ENCODE assay signal across 10 cellular contexts in the genomic region with DNA sequence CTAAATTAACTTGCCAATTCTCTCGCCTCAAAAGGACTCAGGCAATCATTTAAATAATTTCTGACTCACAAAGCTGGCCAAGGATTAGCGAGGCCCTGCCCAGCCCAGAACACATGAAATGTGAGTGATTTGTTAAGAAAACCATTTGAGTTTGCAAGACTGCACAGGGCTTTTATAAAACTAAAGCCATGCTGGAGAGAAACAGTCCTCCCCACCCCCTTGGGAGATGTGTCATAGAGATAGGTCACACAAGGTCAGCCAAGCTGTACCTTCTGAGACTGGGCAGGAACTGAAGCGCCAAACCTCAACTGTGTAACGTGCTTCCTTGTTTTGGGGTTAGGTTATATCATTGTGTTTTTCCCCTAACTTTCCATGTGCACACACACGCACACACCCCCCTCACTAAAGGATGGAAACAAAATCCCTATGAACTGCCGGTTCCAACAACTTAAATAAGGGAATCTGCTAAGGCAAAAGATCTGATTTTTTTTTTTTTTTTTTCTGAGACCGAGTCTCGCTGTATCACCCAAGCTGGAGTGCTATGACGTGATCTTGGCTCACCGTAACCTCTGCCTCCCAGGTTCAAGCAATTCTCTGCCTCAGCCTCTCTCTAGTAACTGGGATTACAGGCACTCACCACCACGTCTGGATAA. TPM values are rescaled to one million over a fixed set of nuclear protein-coding genes. Genes with fewer than 3 reads are reported as not detected.
DNase-seq lines count a peak whose midpoint lies in the region; ATAC-seq and TF ChIP-seq lines count a peak whose summit lies in the region.
"Had no signal": no experiment of that assay in that cellular context is flagged by ENCODE, and none has a peak within 500 bp of the region (broad histone marks: within the 10 kb centered on the region; RNA-seq: fewer than 3 reads in every experiment).

No MANE protein-coding gene starts in this region.

- BruUV-seq in PC-9 (replicated peaks; lab: Mats Ljungman, UMichigan): no TSS peak

- TF ChIP-seq CTCF in PC-9 (conservative IDR thresholded peaks at IDR 0.05) (no peak), parathyroid adenoma (IDR thresholded peaks at IDR 0.05) (no peak), BE2C (IDR thresholded peaks at IDR 0.05; ENCODE audit: low read depth, low read length) (no peak)

- H3K27ac ChIP-seq in PC-9 (peak overlapping the region; percentile 91), parathyroid adenoma (peak overlapping the region; percentile 21)

- POLR2A ChIA-PET in PC-9 (lab: Charles Lee; ENCODE audit: unreplicated experiment): interaction anchor here (0.6 to 0.8 kb wide), 3 partner anchors 8 to 100 kb away, joined by 3 to 7 read pairs (median 3); a partner anchor contains a TSS

- H3K27me3 Mint-ChIP-seq in activated naive CD4-positive, alpha-beta T cell treated with anti-CD3 and anti-CD28 coated beads, Interleukin-2, amount 10 ng/mL, durations not matched to agents 7 days and 5 days: peaks cover 27% of the 10 kb centered on the region

- H3K36me3 ChIP-seq in PC-9 (ENCODE audit: low read depth): no peaks in the 10 kb centered on the region
- no peaks in the 10 kb centered on the region for H3K36me3 ChIP-seq in parathyroid adenoma (ENCODE audit: control insufficient read depth, insufficient read depth, low read length)
- no peaks in the 10 kb centered on the region for H3K36me3 ChIP-seq in BE2C

- peaks cover 1% of the 10 kb centered on the region for H3K4me1 Mint-ChIP-seq in activated naive CD4-positive, alpha-beta T cell treated with anti-CD3 and anti-CD28 coated beads, Interleukin-2, amount 10 ng/mL, durations not matched to agents 7 days and 5 days
- H3K4me1 Mint-ChIP-seq: central memory CD8-positive, alpha-beta T cell had no signal

- peak; percentile 98 for ATAC-seq in GM18873 (IDR thresholded peaks at IDR 0.05; ENCODE audit: low FRiP score, unreplicated experiment)
- peak; percentile 93 for ATAC-seq in HG03025 (IDR thresholded peaks at IDR 0.05; ENCODE audit: low FRiP score, unreplicated experiment)

- H3K36me3 Mint-ChIP-seq in activated naive CD4-positive, alpha-beta T cell treated with anti-CD3 and anti-CD28 coated beads, Interleukin-2, amount 10 ng/mL, durations not matched to agents 7 days and 5 days: no peaks in the 10 kb centered on the region

- H3K27me3 ChIP-seq in PC-9 (ENCODE audit: insufficient read depth, low read depth): no peaks in the 10 kb centered on the region
- no peaks in the 10 kb centered on the region for H3K27me3 ChIP-seq in parathyroid adenoma (ENCODE audit: control insufficient read depth, insufficient read depth, low read length)
- no peaks in the 10 kb centered on the region for H3K27me3 ChIP-seq in BE2C

- no peak overlapping the region for H3K4me3 Mint-ChIP-seq in activated naive CD4-positive, alpha-beta T cell treated with anti-CD3 and anti-CD28 coated beads, Interleukin-2, amount 10 ng/mL, durations not matched to agents 7 days and 5 days
- H3K4me3 Mint-ChIP-seq: central memory CD8-positive, alpha-beta T cell had no signal

- DNase-seq in A172 (ENCODE audit: low spot score): peak; percentile 87
- peak; percentile 78 to 97 for DNase-seq in PC-9
- peak; percentile 82 for DNase-seq in fibroblast of gingiva (ENCODE audit: low read depth)
- no peak for DNase-seq in activated naive CD4-positive, alpha-beta T cell treated with anti-CD3 and anti-CD28 coated beads, Interleukin-2, amount 10 ng/mL, durations not matched to agents 7 days and 5 days
- no peak for DNase-seq in BE2C

- peaks cover 38% of the 10 kb centered on the region for H3F3A ChIP-seq in PC-9 (ENCODE audit: insufficient read depth, low read depth)

- H3K9me3 ChIP-seq in PC-9 (ENCODE audit: insufficient read depth, low read depth): no peaks in the 10 kb centered on the region
- H3K9me3 ChIP-seq in parathyroid adenoma (ENCODE audit: control insufficient read depth, low read length): no peaks in the 10 kb centered on the region
- H3K9me3 ChIP-seq in BE2C: no peaks in the 10 kb centered on the region

- no peaks in the 10 kb centered on the region for H3K9me2 ChIP-seq in PC-9 (ENCODE audit: insufficient read depth)

- H3K4me1 ChIP-seq in PC-9 (replicated peaks; ENCODE audit: insufficient read depth) (peaks cover 60% of the 10 kb centered on the region), parathyroid adenoma (peaks cover 8% of the 10 kb centered on the region), BE2C (no peaks in the 10 kb centered on the region)

- no peak overlapping the region for H2AFZ ChIP-seq in PC-9
- H2AFZ ChIP-seq in parathyroid adenoma: peak overlapping the region; percentile 61

- H3K4me2 ChIP-seq in PC-9 (peak overlapping the region; percentile 68), parathyroid adenoma (ENCODE audit: low read length) (no peak overlapping the region)

- H3K9ac ChIP-seq in parathyroid adenoma: no peak overlapping the region

- H3K4me3 ChIP-seq in PC-9: peak overlapping the region; percentile 38; the same call in 1 of the 2 replicates
- no peak overlapping the region for H3K4me3 ChIP-seq in parathyroid adenoma (ENCODE audit: low read depth, low read length)
- no peak overlapping the region for H3K4me3 ChIP-seq in BE2C (ENCODE audit: low read depth, low read length)

- no peaks in the 10 kb centered on the region for H4K20me1 ChIP-seq in PC-9 (ENCODE audit: insufficient read depth)

- no peaks in the 10 kb centered on the region for H3K9me3 Mint-ChIP-seq in activated naive CD4-positive, alpha-beta T cell treated with anti-CD3 and anti-CD28 coated beads, Interleukin-2, amount 10 ng/mL, durations not matched to agents 7 days and 5 days
- H3K9me3 Mint-ChIP-seq: central memory CD8-positive, alpha-beta T cell had no signal

- H3K79me2 ChIP-seq in PC-9 (ENCODE audit: low read depth): peaks cover 80% of the 10 kb centered on the region
- H3K79me2 ChIP-seq in parathyroid adenoma: peaks cover 21% of the 10 kb centered on the region

- CTCF ChIA-PET in PC-9 (lab: Charles Lee): no interaction called here
- CTCF ChIA-PET in activated naive CD4-positive, alpha-beta T cell treated with anti-CD3 and anti-CD28 coated beads, Interleukin-2, amount 10 ng/mL, durations not matched to agents 7 days and 5 days (lab: Charles Lee): no interaction called here

- intact Hi-C loops in PC-9 (cut with micrococcal nuclease; ENCODE audit: unreplicated experiment): loop anchor here (1.0 kb wide), 2 partner anchors 61 to 73 kb away; no protein-coding TSS in a partner anchor

- no peak overlapping the region for H3K27ac Mint-ChIP-seq in activated naive CD4-positive, alpha-beta T cell treated with anti-CD3 and anti-CD28 coated beads, Interleukin-2, amount 10 ng/mL, durations not matched to agents 7 days and 5 days

RNA-seq across cellular contexts. Expression of a gene that starts 8.1 kb away (rescaled TPM):
- 0.47 and 1.9 TPM in 2 replicates for total RNA-seq in A172 (2014; rRNA removed; shearing (Covaris generic))
- total RNA-seq in PC-9 (2021): 0.43 and 0.57 TPM in 2 replicates
- not detected for polyA plus RNA-seq in BE2C (2012; ENCODE audit: insufficient read depth, insufficient read length, low read depth)
- total RNA-seq: urinary bladder had no signal

Comparison
In these comparisons a context has a peak if more than half of its experiments do, and no peak if none do; other contexts are left out.
1. DNase-seq: peak in A172 (single experiment), PC-9 (2 of 2) and fibroblast of gingiva (single experiment); none in activated naive CD4-positive, alpha-beta T cell treated with anti-CD3 and anti-CD28 coated beads, Interleukin-2, amount 10 ng/mL, durations not matched to agents 7 days and 5 days (single experiment) and BE2C (single experiment).